1 cellular context compared by ENCODE assay signal in genomic region chr4:107757860-107758476, GRCh38.
TF ChIP-seq lines count a peak whose summit lies in the region.

No MANE protein-coding gene starts in this region.

TF ChIP-seq in GM12878, 131 proteins besides CTCF, POLR2A, EP300 and RAD21 (continued from another document):
- TF ChIP-seq SMC3 (IDR thresholded peaks at IDR 0.05; ENCODE audit: borderline replicate concordance, low read length) = peak; percentile 42; the same call in 1 of the 2 replicates
